8 cellular contexts compared by ENCODE assay signal in genomic region chr5:149828161-149829011, GRCh38.
DNase-seq lines count a peak whose midpoint lies in the region; ATAC-seq lines count a peak whose summit lies in the region.

No MANE protein-coding gene starts in this region.

- peak; percentile 62 for ATAC-seq in GM18511 (IDR thresholded peaks at IDR 0.05; ENCODE audit: unreplicated experiment)
- ATAC-seq in HG03196 (IDR thresholded peaks at IDR 0.05; ENCODE audit: unreplicated experiment): peak; percentile 49

- in situ Hi-C loops in ACHN (cut with HindIII; ENCODE audit: low pct_ligation_motif_present, low pct_unique_long_range_greater_than_20kb, low sequenced_read_pairs): loop anchor here (25.0 kb wide), 2 partner anchors 159 to 191 kb away; no protein-coding TSS in a partner anchor

- DNase-seq in ACHN (peak; percentile 79), NCI-H446 treated with DMSO at 0.1 percent for 48 hours (lab: John Stamatoyannopoulos, UW) (peak; percentile 40), cerebellum (ENCODE audit: low spot score) (peak; percentile 84), left kidney (ENCODE audit: low read depth, low spot score) (peak; percentile 94)
- peak; percentile 80 for DNase-seq in activated CD4-positive, CD25-positive, alpha-beta regulatory T cell treated with anti-CD3 and anti-CD28 coated beads, Interleukin-2, amount 50 U/mL, for 72 hours
- peak; percentile 82 to 83 for DNase-seq in stimulated activated CD4-positive, alpha-beta T cell treated with anti-CD3 and anti-CD28 coated beads, Interleukin-2, amount 100 ng/mL, for 48 hours

Comparison
In these comparisons a context has a peak if more than half of its experiments do, and no peak if none do; other contexts are left out.
1. Peak in every context shown above with its lines: DNase-seq and ATAC-seq.
2. DNase-seq: peak in every context shown above with its lines; median percentile 94 in left kidney; 84 in cerebellum; 82 in stimulated activated CD4-positive, alpha-beta T cell treated with anti-CD3 and anti-CD28 coated beads, Interleukin-2, amount 100 ng/mL, for 48 hours; 80 in activated CD4-positive, CD25-positive, alpha-beta regulatory T cell treated with anti-CD3 and anti-CD28 coated beads, Interleukin-2, amount 50 U/mL, for 72 hours; 79 in ACHN; 40 in NCI-H446 treated with DMSO at 0.1 percent for 48 hours.